ENCODE assay signal across 24 cellular contexts in the genomic region with DNA sequence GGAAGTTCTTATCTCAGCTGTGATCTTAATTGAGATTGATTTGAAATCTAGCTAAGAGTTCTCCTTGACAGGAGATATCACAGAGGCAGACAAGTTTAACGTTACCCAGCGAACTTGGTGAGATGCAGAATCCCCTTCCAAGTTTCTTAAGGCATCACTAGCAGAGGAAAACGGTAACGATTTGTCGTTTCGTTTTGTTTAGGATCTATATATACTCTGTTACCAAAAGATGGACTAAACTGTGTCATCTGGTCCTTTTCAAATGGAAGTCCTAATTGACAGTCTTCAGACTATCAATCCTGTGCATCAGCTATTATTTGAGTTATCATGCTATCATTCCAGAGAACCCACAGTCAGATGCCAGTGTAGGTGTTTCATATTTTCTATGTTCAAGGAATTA.
"Had no signal": no experiment of that assay in that cellular context is flagged by ENCODE, and none has a peak within 500 bp of the region (broad histone marks: within the 10 kb centered on the region; RNA-seq: fewer than 3 reads in every experiment).

No MANE protein-coding gene starts in this region.

- DNase-seq: colonic mucosa; cortex of kidney; effector CD8-positive, alpha-beta T cell; effector memory CD8-positive, alpha-beta T cell; endodermal cell; erythroblast; esophagus squamous epithelium; foreskin fibroblast; foreskin melanocyte; gastrocnemius medialis; glutamatergic neuron; head of caudate nucleus; left cardiac atrium; left lung; left ventricle myocardium superior; lower lobe of right lung; mesenchymal stem cell; midbrain; naive thymus-derived CD4-positive, alpha-beta T cell had no signal

- H3K79me2 ChIP-seq: hepatocyte had no signal

- H3K27ac ChIP-seq: colonic mucosa, epithelial cell of prostate, esophagus squamous epithelium, gastrocnemius medialis, hepatocyte, left lung, lower lobe of right lung had no signal

- FAIRE-seq: endometrium, islet of Langerhans, keratinocyte had no signal

- H3K27me3 ChIP-seq: colonic mucosa, esophagus squamous epithelium, gastrocnemius medialis, hepatocyte, left lung had no signal

- H3K36me3 ChIP-seq: colonic mucosa, esophagus squamous epithelium, gastrocnemius medialis, left lung, lower lobe of right lung had no signal

- H2AFZ ChIP-seq: hepatocyte had no signal

- H3K4me3 ChIP-seq: colonic mucosa, esophagus squamous epithelium, gastrocnemius medialis, hepatocyte, left lung, lower lobe of right lung had no signal

- H3K9me3 ChIP-seq: colonic mucosa, esophagus squamous epithelium, gastrocnemius medialis, left lung, lower lobe of right lung had no signal

- H3K4me1 ChIP-seq: colonic mucosa, esophagus squamous epithelium, gastrocnemius medialis, left lung, lower lobe of right lung had no signal

- H3K4me2 ChIP-seq: hepatocyte had no signal
